ENCODE assay signal across 9 cellular contexts in genomic region chr9:99851028-99851822, GRCh38.
DNase-seq lines count a peak whose midpoint lies in the region; ATAC-seq lines count a peak whose summit lies in the region.
"Had no signal": no experiment of that assay in that cellular context is flagged by ENCODE, and none has a peak within 500 bp of the region (broad histone marks: within the 10 kb centered on the region; RNA-seq: fewer than 3 reads in every experiment).

No MANE protein-coding gene starts in this region.

- H3K4me3 Mint-ChIP-seq in T-helper 2 cell treated with Interferon-gamma antibody and Interleukin-4, amounts not matched to agents 5 μg/mL and 100 μg/mL, for 36 hours, result peak overlapping the region; percentile 46
- H3K4me3 Mint-ChIP-seq in stimulated activated naive CD8-positive, alpha-beta T cell treated with anti-CD3 and anti-CD28 coated beads, Interleukin-15, amount 100 ng/mL, for 72 hours, result peak overlapping the region; percentile 32 to 55

- peak overlapping the region; percentile 77 for H3K27ac Mint-ChIP-seq in T-helper 2 cell treated with Interferon-gamma antibody and Interleukin-4, amounts not matched to agents 5 μg/mL and 100 μg/mL, for 36 hours
- H3K27ac Mint-ChIP-seq in stimulated activated naive CD8-positive, alpha-beta T cell treated with anti-CD3 and anti-CD28 coated beads, Interleukin-15, amount 100 ng/mL, for 72 hours, result peak overlapping the region in 1 of 2 donors; percentile 85

- H3K9me3 Mint-ChIP-seq in T-helper 2 cell treated with Interferon-gamma antibody and Interleukin-4, amounts not matched to agents 5 μg/mL and 100 μg/mL, for 36 hours, result peaks cover 5% of the 10 kb centered on the region
- no peaks in the 10 kb centered on the region for H3K9me3 Mint-ChIP-seq in stimulated activated naive CD8-positive, alpha-beta T cell treated with anti-CD3 and anti-CD28 coated beads, Interleukin-15, amount 100 ng/mL, for 72 hours

- DNase-seq in activated gamma-delta T cell treated with Interleukin-2 at 50 U/mL for 16 hours, result peak; percentile 40
- DNase-seq in activated gamma-delta T cell (lab: John Stamatoyannopoulos, UW), result no peak
- DNase-seq in T-helper 2 cell treated with Interferon-gamma antibody and Interleukin-4, amounts not matched to agents 5 μg/mL and 100 μg/mL, for 36 hours (ENCODE audit: low spot score), result peak; percentile 60
- peak; percentile 34 to 60 for DNase-seq in stimulated activated naive CD8-positive, alpha-beta T cell treated with anti-CD3 and anti-CD28 coated beads, Interleukin-15, amount 100 ng/mL, for 72 hours
- DNase-seq in superior temporal gyrus (ENCODE audit: extremely low spot score), result no peak
- no peak for DNase-seq in NCI-H69 (lab: John Stamatoyannopoulos, UW)
- DNase-seq in activated CD4-positive, CD25-positive, alpha-beta regulatory T cell treated with anti-CD3 and anti-CD28 coated beads, Interleukin-2, amount 50 U/mL, for 72 hours, result no peak
- DNase-seq: IMR-90 had no signal

- H3K36me3 Mint-ChIP-seq in T-helper 2 cell treated with Interferon-gamma antibody and Interleukin-4, amounts not matched to agents 5 μg/mL and 100 μg/mL, for 36 hours (ENCODE audit: low read depth), result peaks cover 32% of the 10 kb centered on the region

- H3K4me1 Mint-ChIP-seq in T-helper 2 cell treated with Interferon-gamma antibody and Interleukin-4, amounts not matched to agents 5 μg/mL and 100 μg/mL, for 36 hours (ENCODE audit: low read depth), result peaks cover 53% of the 10 kb centered on the region
- peaks cover 52% of the 10 kb centered on the region for H3K4me1 Mint-ChIP-seq in stimulated activated naive CD8-positive, alpha-beta T cell treated with anti-CD3 and anti-CD28 coated beads, Interleukin-15, amount 100 ng/mL, for 72 hours

- peak; percentile 85 for ATAC-seq in HG02943 (IDR thresholded peaks at IDR 0.05; ENCODE audit: low read depth, unreplicated experiment)
- peak; percentile 98 for ATAC-seq in stimulated activated naive CD8-positive, alpha-beta T cell treated with anti-CD3 and anti-CD28 coated beads, Interleukin-15, amount 100 ng/mL, for 72 hours

- H3K27me3 Mint-ChIP-seq in T-helper 2 cell treated with Interferon-gamma antibody and Interleukin-4, amounts not matched to agents 5 μg/mL and 100 μg/mL, for 36 hours (ENCODE audit: low read depth), result no peaks in the 10 kb centered on the region
- H3K27me3 Mint-ChIP-seq in stimulated activated naive CD8-positive, alpha-beta T cell treated with anti-CD3 and anti-CD28 coated beads, Interleukin-15, amount 100 ng/mL, for 72 hours, result no peaks in the 10 kb centered on the region

Comparison
In these comparisons a context has a peak if more than half of its experiments do, and no peak if none do; other contexts are left out.
1. DNase-seq: peak in activated gamma-delta T cell treated with Interleukin-2 at 50 U/mL for 16 hours (single experiment), T-helper 2 cell treated with Interferon-gamma antibody and Interleukin-4, amounts not matched to agents 5 μg/mL and 100 μg/mL, for 36 hours (single experiment) and stimulated activated naive CD8-positive, alpha-beta T cell treated with anti-CD3 and anti-CD28 coated beads, Interleukin-15, amount 100 ng/mL, for 72 hours (2 of 2); none in activated gamma-delta T cell (single experiment), superior temporal gyrus (single experiment), NCI-H69 (single experiment) and activated CD4-positive, CD25-positive, alpha-beta regulatory T cell treated with anti-CD3 and anti-CD28 coated beads, Interleukin-2, amount 50 U/mL, for 72 hours (single experiment).